18 cellular contexts compared by ENCODE assay signal in the genomic region with DNA sequence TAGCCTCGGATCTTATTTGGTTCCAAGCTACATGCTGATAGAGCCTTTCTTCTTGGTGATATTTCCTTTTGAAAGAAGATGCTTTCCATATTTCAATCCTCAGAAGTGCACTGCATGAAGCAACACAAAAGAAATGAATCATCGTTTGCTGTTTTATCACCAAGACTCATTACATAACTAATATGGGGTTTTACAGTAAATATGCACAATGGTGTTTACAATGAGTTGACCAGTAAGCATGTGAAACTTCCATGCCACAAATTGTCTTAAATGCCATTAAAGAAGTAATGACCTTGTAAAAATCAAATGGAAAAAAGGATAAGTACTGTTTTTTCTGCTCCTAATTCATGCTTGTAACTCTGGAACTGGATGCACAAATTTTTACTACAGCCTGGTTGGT.
DNase-seq lines count a peak whose midpoint lies in the region; ATAC-seq, FAIRE-seq and TF ChIP-seq lines count a peak whose summit lies in the region.
"Had no signal": no experiment of that assay in that cellular context is flagged by ENCODE, and none has a peak within 500 bp of the region (broad histone marks: within the 10 kb centered on the region; RNA-seq: fewer than 3 reads in every experiment).

No MANE protein-coding gene starts in this region.

- H3K9me3 ChIP-seq in breast epithelium, result no peaks in the 10 kb centered on the region
- H3K9me3 ChIP-seq in astrocyte (ENCODE audit: insufficient read depth, low read depth, low read length), result no peaks in the 10 kb centered on the region
- H3K9me3 ChIP-seq: BLaER1 treated with 17β-estradiol and CSF1 and Interleukin-3, amounts not matched to agents 10 nM and 100 nM; HAP-1; MG63; SJCRH30 had no signal

- H3K9me3 Mint-ChIP-seq in MCF 10A (ENCODE audit: unreplicated experiment), result no peaks in the 10 kb centered on the region
- H3K9me3 Mint-ChIP-seq in astrocyte (ENCODE audit: unreplicated experiment), result peaks cover 4% of the 10 kb centered on the region

- CTCF ChIA-PET in MCF 10A (lab: Yijun Ruan, JAX), result no interaction called here

- H3K4me2 ChIP-seq in astrocyte (ENCODE audit: low read length), result no peak overlapping the region
- H3K4me2 ChIP-seq: BLaER1 treated with 17β-estradiol and CSF1 and Interleukin-3, amounts not matched to agents 10 nM and 100 nM had no signal

- H3K4me1 ChIP-seq in breast epithelium, result no peaks in the 10 kb centered on the region
- H3K4me1 ChIP-seq in astrocyte (ENCODE audit: insufficient read depth, low read length), result peaks cover under 1% of the 10 kb centered on the region
- H3K4me1 ChIP-seq: BLaER1 treated with 17β-estradiol and CSF1 and Interleukin-3, amounts not matched to agents 10 nM and 100 nM; HAP-1; SJCRH30 had no signal

- H3K4me3 ChIP-seq in breast epithelium (no peak overlapping the region), astrocyte (ENCODE audit: insufficient read depth, low read depth, low read length) (no peak overlapping the region), fibroblast of villous mesenchyme (ENCODE audit: low read depth, low read length) (no peak overlapping the region)
- H3K4me3 ChIP-seq: BLaER1 treated with 17β-estradiol and CSF1 and Interleukin-3, amounts not matched to agents 10 nM and 100 nM; HAP-1; MG63; SJCRH30 had no signal

- no peak overlapping the region for H3K27ac Mint-ChIP-seq in MCF 10A (ENCODE audit: low read depth, unreplicated experiment)
- H3K27ac Mint-ChIP-seq in astrocyte (ENCODE audit: unreplicated experiment), result no peak overlapping the region
- H3K27ac Mint-ChIP-seq: CD8-positive, alpha-beta memory T cell had no signal

- no peak for ATAC-seq in left cardiac atrium
- no peak for ATAC-seq in GM18907 (IDR thresholded peaks at IDR 0.05; ENCODE audit: unreplicated experiment)
- ATAC-seq: Panc1 had no signal

- H3K79me2 ChIP-seq in astrocyte (ENCODE audit: insufficient read depth, low read length), result no peaks in the 10 kb centered on the region

- no peaks in the 10 kb centered on the region for H3K36me3 ChIP-seq in breast epithelium
- no peaks in the 10 kb centered on the region for H3K36me3 ChIP-seq in astrocyte (ENCODE audit: insufficient read depth, low read length)
- H3K36me3 ChIP-seq: BLaER1 treated with 17β-estradiol and CSF1 and Interleukin-3, amounts not matched to agents 10 nM and 100 nM; HAP-1; MG63; SJCRH30 had no signal

- no peak overlapping the region for H3K27ac ChIP-seq in breast epithelium
- no peak overlapping the region for H3K27ac ChIP-seq in astrocyte (ENCODE audit: low read depth, low read length)
- H3K27ac ChIP-seq: 22Rv1; BLaER1 treated with 17β-estradiol and CSF1 and Interleukin-3, amounts not matched to agents 10 nM and 100 nM; SJCRH30 had no signal

- H3K27me3 ChIP-seq in breast epithelium, result no peaks in the 10 kb centered on the region
- no peaks in the 10 kb centered on the region for H3K27me3 ChIP-seq in astrocyte (ENCODE audit: insufficient read depth, low read length)
- H3K27me3 ChIP-seq: BLaER1 treated with 17β-estradiol and CSF1 and Interleukin-3, amounts not matched to agents 10 nM and 100 nM; MG63; SJCRH30 had no signal

- intact Hi-C loops in MCF 10A (cut with micrococcal nuclease), result no loop called here
- intact Hi-C loops in breast epithelium (cut with DNase I; ENCODE audit: low total_unique reads), result no loop called here
- intact Hi-C loops in left cardiac atrium (cut with DNase I), result no loop called here

- no peak overlapping the region for H3K9ac ChIP-seq in astrocyte (ENCODE audit: low read length)
- H3K9ac ChIP-seq: BLaER1 treated with 17β-estradiol and CSF1 and Interleukin-3, amounts not matched to agents 10 nM and 100 nM had no signal

- H3K4me3 Mint-ChIP-seq in MCF 10A (ENCODE audit: unreplicated experiment) (no peak overlapping the region), astrocyte (ENCODE audit: unreplicated experiment) (no peak overlapping the region)
- H3K4me3 Mint-ChIP-seq: CD8-positive, alpha-beta memory T cell had no signal

- no peak for TF ChIP-seq POLR2A in breast epithelium (IDR thresholded peaks at IDR 0.05)

- no TSS peak for BruUV-seq in MCF 10A (replicated peaks; lab: Mats Ljungman, UMichigan)

- TF ChIP-seq CTCF in MCF 10A (IDR thresholded peaks at IDR 0.05; ENCODE audit: unreplicated experiment), result no peak
- TF ChIP-seq CTCF in breast epithelium (IDR thresholded peaks at IDR 0.05), result no peak
- TF ChIP-seq CTCF in astrocyte (IDR thresholded peaks at IDR 0.05; ENCODE audit: insufficient read depth, low read depth, low read length), result no peak
- TF ChIP-seq CTCF in fibroblast of villous mesenchyme (IDR thresholded peaks at IDR 0.05; ENCODE audit: insufficient read depth, low read depth, low read length), result no peak

- H3K27me3 Mint-ChIP-seq in MCF 10A (ENCODE audit: insufficient read depth, unreplicated experiment) (no peaks in the 10 kb centered on the region), astrocyte (ENCODE audit: low read depth, unreplicated experiment) (no peaks in the 10 kb centered on the region)
- H3K27me3 Mint-ChIP-seq: CD8-positive, alpha-beta memory T cell had no signal

- H4K20me1 ChIP-seq in astrocyte (ENCODE audit: insufficient read depth, low read length), result no peaks in the 10 kb centered on the region
- H4K20me1 ChIP-seq: BLaER1 treated with 17β-estradiol and CSF1 and Interleukin-3, amounts not matched to agents 10 nM and 100 nM had no signal

- H3K4me1 Mint-ChIP-seq in MCF 10A (ENCODE audit: insufficient read depth, unreplicated experiment) (peaks cover 2% of the 10 kb centered on the region), astrocyte (ENCODE audit: low read depth, unreplicated experiment) (peaks cover under 1% of the 10 kb centered on the region)
- H3K4me1 Mint-ChIP-seq: CD8-positive, alpha-beta memory T cell had no signal

- FAIRE-seq in astrocyte (lab: Jason Lieb, UNC), result no peak

- peaks cover 5% of the 10 kb centered on the region for H3K36me3 Mint-ChIP-seq in MCF 10A (ENCODE audit: insufficient read depth, unreplicated experiment)
- no peaks in the 10 kb centered on the region for H3K36me3 Mint-ChIP-seq in astrocyte (ENCODE audit: low read depth, unreplicated experiment)
- H3K36me3 Mint-ChIP-seq: CD8-positive, alpha-beta memory T cell had no signal

- DNase-seq in MCF 10A (ENCODE audit: unreplicated experiment), result peak; percentile 27
- DNase-seq in breast epithelium (ENCODE audit: low spot score in 2 of 2), result no peak
- DNase-seq in astrocyte (ENCODE audit: low read depth), result peak; percentile 17
- DNase-seq in fibroblast of villous mesenchyme (ENCODE audit: low read depth), result peak; percentile 10
- no peak for DNase-seq in left cardiac atrium
- no peak for DNase-seq in AG20443 (ENCODE audit: low spot score)
- no peak for DNase-seq in UCSD-AML1 (lab: John Stamatoyannopoulos, UW; ENCODE audit: unreplicated experiment)
- DNase-seq: CD8-positive, alpha-beta memory T cell; MG63; NCI-H1048; NCI-H1436 treated with DMSO at 0.1 percent for 48 hours; NCI-H2029 treated with DMSO at 0.1 percent for 48 hours; SJCRH30 had no signal

- H2AFZ ChIP-seq in astrocyte (ENCODE audit: low read depth, low read length), result no peak overlapping the region

- POLR2A ChIA-PET in MCF 10A (lab: Yijun Ruan, JAX), result no interaction called here

Comparison
In these comparisons a context has a peak if more than half of its experiments do, and no peak if none do; other contexts are left out.
1. DNase-seq: peak in MCF 10A (single experiment), astrocyte (single experiment) and fibroblast of villous mesenchyme (single experiment); none in breast epithelium (0 of 2), left cardiac atrium (single experiment), AG20443 (single experiment) and UCSD-AML1 (single experiment).